ENCODE assay signal across 12 cellular contexts in genomic region chr9:7243838-7244237, GRCh38.
"Had no signal": no experiment of that assay in that cellular context is flagged by ENCODE, and none has a peak within 500 bp of the region (broad histone marks: within the 10 kb centered on the region; RNA-seq: fewer than 3 reads in every experiment).

No MANE protein-coding gene starts in this region.

- ATAC-seq: activated CD4-positive, alpha-beta T cell treated with anti-CD3 and anti-CD28 coated beads for 36 hours; activated CD8-positive, alpha-beta memory T cell treated with anti-CD3 and anti-CD28 coated beads, Interleukin-2, amount 10 ng/mL, durations not matched to agents 7 days and 5 days; left ventricle myocardium superior had no signal

- H3K9me3 ChIP-seq: esophagus squamous epithelium had no signal

- H3K27me3 ChIP-seq: esophagus squamous epithelium had no signal

- H3K4me3 ChIP-seq: esophagus squamous epithelium had no signal

- DNase-seq: activated CD4-positive, alpha-beta memory T cell treated with anti-CD3 and anti-CD28 coated beads, Interleukin-2, amount 10 ng/mL, durations not matched to agents 7 days and 5 days; activated CD4-positive, alpha-beta T cell treated with anti-CD3 and anti-CD28 coated beads for 36 hours; activated CD8-positive, alpha-beta memory T cell treated with anti-CD3 and anti-CD28 coated beads, Interleukin-2, amount 10 ng/mL, durations not matched to agents 7 days and 5 days; activated naive CD8-positive, alpha-beta T cell treated with anti-CD3 and anti-CD28 coated beads for 36 hours; amniotic stem cell; dermis blood vessel endothelial cell; effector memory CD4-positive, alpha-beta T cell; esophagus squamous epithelium; immature natural killer cell; kidney glomerular epithelial cell; left ventricle myocardium superior; stimulated activated naive CD4-positive, alpha-beta T cell had no signal

- H3K27ac ChIP-seq: esophagus squamous epithelium had no signal

- H3K36me3 ChIP-seq: esophagus squamous epithelium had no signal

- H3K4me1 ChIP-seq: esophagus squamous epithelium had no signal
